9 cellular contexts compared by ENCODE assay signal in the genomic region with DNA sequence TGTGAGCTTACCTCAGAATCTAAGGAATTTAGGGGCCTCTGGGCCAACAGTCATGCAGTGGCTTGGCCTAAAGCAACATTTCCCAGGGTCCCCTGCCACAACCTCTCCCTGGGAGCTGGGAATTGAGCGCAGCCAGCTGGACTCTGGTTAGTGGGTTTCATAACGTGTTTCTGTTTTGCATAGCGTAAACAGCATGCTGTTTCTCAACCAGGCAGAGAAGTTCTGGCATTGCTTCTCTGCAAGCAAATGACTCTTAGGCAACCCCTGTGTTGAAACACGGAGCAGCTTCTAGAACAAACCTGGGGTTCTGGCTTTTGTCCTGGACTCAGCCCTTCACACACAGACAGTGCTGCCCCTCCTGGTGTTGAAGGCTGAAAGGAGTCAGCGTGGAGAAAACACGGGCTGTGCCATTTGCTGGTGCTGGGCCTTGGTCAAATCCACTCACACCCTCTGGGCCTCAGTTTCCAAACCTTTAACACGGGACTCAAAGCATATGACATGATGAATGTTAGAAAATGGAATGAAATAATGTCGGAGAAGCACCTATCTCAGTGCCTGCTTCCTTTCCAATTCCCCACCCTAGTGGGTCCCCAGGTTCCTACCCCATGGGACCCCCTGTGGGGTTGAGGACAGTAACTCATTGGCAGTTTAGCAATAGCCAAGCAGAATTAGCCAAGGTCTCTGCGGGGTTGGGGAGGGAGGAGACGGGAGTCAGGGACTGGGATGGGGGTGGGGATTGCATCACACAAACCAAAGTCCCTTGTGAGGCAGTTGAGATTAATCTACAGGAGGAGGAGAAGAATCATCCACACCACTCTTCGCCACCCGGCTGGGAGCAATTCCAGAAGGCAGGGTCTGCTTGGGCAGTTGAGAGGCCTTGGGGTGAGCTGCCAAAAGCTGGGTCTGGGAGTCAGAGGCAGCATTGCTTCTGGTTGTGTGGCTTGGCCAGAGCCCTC. TPM values are rescaled to one million over a fixed set of nuclear protein-coding genes. Genes with fewer than 3 reads are reported as not detected.
DNase-seq lines count a peak whose midpoint lies in the region; ATAC-seq and TF ChIP-seq lines count a peak whose summit lies in the region.
"Had no signal": no experiment of that assay in that cellular context is flagged by ENCODE, and none has a peak within 500 bp of the region (broad histone marks: within the 10 kb centered on the region; RNA-seq: fewer than 3 reads in every experiment).

No MANE protein-coding gene starts in this region.

- peak overlapping the region; percentile 79 for H3K27ac ChIP-seq in muscle layer of duodenum (ENCODE audit: low read length)

- peak; percentile 54 for DNase-seq in OCI-M1 (lab: John Stamatoyannopoulos, UW)
- peak; percentile 100 for DNase-seq in fibroblast of mammary gland (ENCODE audit: low read depth)
- peak; percentile 78 for DNase-seq in ureter (ENCODE audit: low spot score)
- DNase-seq in T-helper 2 cell treated with Interferon-gamma antibody and Interleukin-4, amounts not matched to agents 5 μg/mL and 100 μg/mL, for 36 hours (ENCODE audit: low spot score) = no peak

- H3K27me3 ChIP-seq in muscle layer of duodenum (ENCODE audit: low read depth, low read length) = no peaks in the 10 kb centered on the region

- H3K9me3 Mint-ChIP-seq in T-helper 2 cell treated with Interferon-gamma antibody and Interleukin-4, amounts not matched to agents 5 μg/mL and 100 μg/mL, for 36 hours = no peaks in the 10 kb centered on the region

- no peak overlapping the region for H3K4me3 Mint-ChIP-seq in T-helper 2 cell treated with Interferon-gamma antibody and Interleukin-4, amounts not matched to agents 5 μg/mL and 100 μg/mL, for 36 hours

- peaks cover 0 to 3% of the 10 kb centered on the region in 2 donors for H3K36me3 ChIP-seq in muscle layer of duodenum (ENCODE audit: control insufficient read depth in 1 of 2, insufficient read depth in 2 of 2, low read length in 2 of 2)

- ATAC-seq in HG03108 (IDR thresholded peaks at IDR 0.05; ENCODE audit: unreplicated experiment) (no peak), HG03139 (IDR thresholded peaks at IDR 0.05; ENCODE audit: unreplicated experiment) (no peak), GM19395 (IDR thresholded peaks at IDR 0.05; ENCODE audit: unreplicated experiment) (no peak)

- no peaks in the 10 kb centered on the region for H3K4me1 Mint-ChIP-seq in T-helper 2 cell treated with Interferon-gamma antibody and Interleukin-4, amounts not matched to agents 5 μg/mL and 100 μg/mL, for 36 hours (ENCODE audit: low read depth)

- no peaks in the 10 kb centered on the region for H3K36me3 Mint-ChIP-seq in T-helper 2 cell treated with Interferon-gamma antibody and Interleukin-4, amounts not matched to agents 5 μg/mL and 100 μg/mL, for 36 hours (ENCODE audit: low read depth)

- H3K9me3 ChIP-seq in muscle layer of duodenum (ENCODE audit: control insufficient read depth in 1 of 2, low read length in 2 of 2) = no peaks in the 10 kb centered on the region

- no peaks in the 10 kb centered on the region for H3K27me3 Mint-ChIP-seq in T-helper 2 cell treated with Interferon-gamma antibody and Interleukin-4, amounts not matched to agents 5 μg/mL and 100 μg/mL, for 36 hours (ENCODE audit: low read depth)

- no peak overlapping the region for H3K27ac Mint-ChIP-seq in T-helper 2 cell treated with Interferon-gamma antibody and Interleukin-4, amounts not matched to agents 5 μg/mL and 100 μg/mL, for 36 hours

- H3K4me3 ChIP-seq in fibroblast of mammary gland (ENCODE audit: control insufficient read depth, low read depth, low read length) = no peak overlapping the region
- H3K4me3 ChIP-seq in muscle layer of duodenum (ENCODE audit: low read depth in 1 of 2, low read length in 2 of 2) = peak overlapping the region in 1 of 2 donors; percentile 1

- TF ChIP-seq CTCF in fibroblast of mammary gland (conservative IDR thresholded peaks at IDR 0.05; ENCODE audit: control insufficient read depth, insufficient read depth, low read depth, low read length) = peak; percentile 33

- peaks cover 5 to 21% of the 10 kb centered on the region in 2 donors for H3K4me1 ChIP-seq in muscle layer of duodenum (ENCODE audit: control insufficient read depth in 1 of 2, insufficient read depth in 2 of 2, low read length in 2 of 2)

RNA-seq across cellular contexts. Expression of a gene that starts 30.2 kb away (rescaled TPM):
- 5.9 TPM for total RNA-seq in ureter
- total RNA-seq: dermis microvascular lymphatic vessel endothelial cell had no signal
